In genomic region chr15:87667643-87668042, GRCh38 we compare ENCODE assay signal across 25 cellular contexts.
DNase-seq lines count a peak whose midpoint lies in the region; ATAC-seq, FAIRE-seq and TF ChIP-seq lines count a peak whose summit lies in the region.
"Had no signal": no experiment of that assay in that cellular context is flagged by ENCODE, and none has a peak within 500 bp of the region (broad histone marks: within the 10 kb centered on the region; RNA-seq: fewer than 3 reads in every experiment).

No MANE protein-coding gene starts in this region.

- 79 to 87% (median 80%) methylated on average over 3 of the region's 3 CpGs for WGBS in small intestine, 3 donors

- H3K4me3 ChIP-seq in HEK293 (ENCODE audit: low read depth, low read length) (no peak overlapping the region), astrocyte of the spinal cord (ENCODE audit: low read depth, low read length) (no peak overlapping the region), small intestine (ENCODE audit: low read depth in 1 of 2, low read length in 2 of 2) (no peak overlapping the region), right atrium auricular region (no peak overlapping the region)
- H3K4me3 ChIP-seq: A549; BLaER1 treated with 17β-estradiol and CSF1 and Interleukin-3, amounts not matched to agents 10 nM and 100 nM; HAP-1 had no signal

- DNase-seq in NAMALWA (ENCODE audit: low spot score) (peak; percentile 12), astrocyte of the spinal cord (ENCODE audit: low read depth, low spot score) (peak; percentile 19), small intestine (no peak), occipital lobe (lab: John Stamatoyannopoulos, UW) (no peak), right atrium auricular region (ENCODE audit: low spot score) (no peak)
- DNase-seq: 8988T; ACHN; AML-193; BE2C; Calu3; CD4-positive, alpha-beta T cell; CD8-positive, alpha-beta memory T cell; COR-L47; DMS53; DMS79 treated with DMSO at 0.1 percent for 48 hours; GF-D8; GOT3 had no signal

- TF ChIP-seq CTCF in HEK293 (tag by site-specific recombination; IDR thresholded peaks at IDR 0.05), result no peak
- no peak for TF ChIP-seq CTCF in astrocyte of the spinal cord (IDR thresholded peaks at IDR 0.05; ENCODE audit: low read depth, low read length)
- no peak for TF ChIP-seq CTCF in right atrium auricular region (IDR thresholded peaks at IDR 0.05)

- H3K9me3 ChIP-seq in HEK293 (ENCODE audit: control insufficient read depth, insufficient read depth, low read depth, low read length) (no peaks in the 10 kb centered on the region), small intestine (ENCODE audit: control insufficient read depth, low read depth) (no peaks in the 10 kb centered on the region), right atrium auricular region (peaks cover 0 to 14% of the 10 kb centered on the region in 2 donors)
- H3K9me3 ChIP-seq: BE2C had no signal

- FAIRE-seq in small intestine (lab: Jason Lieb, UNC), result peak; percentile 10
- FAIRE-seq: A549, GM12891, GM18507, H54 had no signal

- no peaks in the 10 kb centered on the region for H3K4me1 ChIP-seq in HEK293 (ENCODE audit: control insufficient read depth, insufficient read depth, low read length)
- no peaks in the 10 kb centered on the region for H3K4me1 ChIP-seq in small intestine (ENCODE audit: control insufficient read depth in 2 of 2, insufficient read depth in 1 of 2, low read depth in 1 of 2, low read length in 1 of 2)
- H3K4me1 ChIP-seq in right atrium auricular region, result no peaks in the 10 kb centered on the region
- H3K4me1 ChIP-seq: BLaER1 treated with 17β-estradiol and CSF1 and Interleukin-3, amounts not matched to agents 10 nM and 100 nM; HAP-1 had no signal

- H3K27ac ChIP-seq in HEK293 (ENCODE audit: extremely low read depth, low read depth, low read length), result no peak overlapping the region
- H3K27ac ChIP-seq in small intestine (ENCODE audit: low read depth in 1 of 2, low read length in 1 of 2), result no peak overlapping the region
- H3K27ac ChIP-seq in right atrium auricular region, result no peak overlapping the region
- H3K27ac ChIP-seq: A549; BLaER1 treated with 17β-estradiol and CSF1 and Interleukin-3, amounts not matched to agents 10 nM and 100 nM had no signal

- H3K36me3 ChIP-seq in HEK293 (ENCODE audit: control insufficient read depth in 2 of 2, insufficient read depth in 1 of 2, low read length in 2 of 2) (no peaks in the 10 kb centered on the region), small intestine (ENCODE audit: control insufficient read depth in 2 of 2, insufficient read depth in 2 of 2, low read length in 2 of 2) (no peaks in the 10 kb centered on the region), right atrium auricular region (no peaks in the 10 kb centered on the region)
- H3K36me3 ChIP-seq: BE2C; BLaER1 treated with 17β-estradiol and CSF1 and Interleukin-3, amounts not matched to agents 10 nM and 100 nM; HAP-1 had no signal

- CTCF ChIA-PET in HEK293 (lab: Yijun Ruan, JAX), result no interaction called here

- no peak for ATAC-seq in HG02885 (IDR thresholded peaks at IDR 0.05; ENCODE audit: poor library complexity, unreplicated experiment)
- ATAC-seq: A549 had no signal

- POLR2A ChIA-PET in HEK293 (lab: Yijun Ruan, JAX), result no interaction called here

- H3K27me3 ChIP-seq in small intestine (ENCODE audit: control insufficient read depth in 2 of 2, insufficient read depth in 2 of 2, low read length in 2 of 2) (no peaks in the 10 kb centered on the region), right atrium auricular region (no peaks in the 10 kb centered on the region)
- H3K27me3 ChIP-seq: BE2C; BLaER1 treated with 17β-estradiol and CSF1 and Interleukin-3, amounts not matched to agents 10 nM and 100 nM had no signal

- in situ Hi-C loops in astrocyte of the spinal cord (cut with HindIII; ENCODE audit: low sequenced_read_pairs), result no loop called here

TF ChIP-seq in HEK293, 187 proteins besides CTCF, POLR2A, EP300 and RAD21:
- TF ChIP-seq ZNF335 (tag by site-specific recombination; conservative IDR thresholded peaks at IDR 0.05), result no peak
- TF ChIP-seq SETDB1 (IDR thresholded peaks at IDR 0.05; ENCODE audit: insufficient read length, low read length), result peak; percentile 95
- no peak for TF ChIP-seq ZNF571 (tag by site-specific recombination; IDR thresholded peaks at IDR 0.05)
- TF ChIP-seq ZNF292 (tag by site-specific recombination; IDR thresholded peaks at IDR 0.05; ENCODE audit: borderline replicate concordance, low read depth), result no peak
TF ChIP-seq in HEK293: peak in this region for 1.

Comparison
In these comparisons a context has a peak if more than half of its experiments do, and no peak if none do; other contexts are left out.
1. DNase-seq: peak in NAMALWA (single experiment) and astrocyte of the spinal cord (single experiment); none in small intestine (single experiment), occipital lobe (single experiment) and right atrium auricular region (single experiment).